18 cellular contexts compared by ENCODE assay signal in genomic region chr7:80450621-80451308, GRCh38.
DNase-seq lines count a peak whose midpoint lies in the region; ATAC-seq and TF ChIP-seq lines count a peak whose summit lies in the region.
"Had no signal": no experiment of that assay in that cellular context is flagged by ENCODE, and none has a peak within 500 bp of the region (broad histone marks: within the 10 kb centered on the region; RNA-seq: fewer than 3 reads in every experiment).

No MANE protein-coding gene starts in this region.

- POLR2A ChIA-PET in naive thymus-derived CD4-positive, alpha-beta T cell (lab: Charles Lee): no interaction called here
- POLR2A ChIA-PET in CD4-positive, alpha-beta T cell (lab: Charles Lee): no interaction called here

- H3K4me1 Mint-ChIP-seq in naive thymus-derived CD4-positive, alpha-beta T cell: no peaks in the 10 kb centered on the region
- H3K4me1 Mint-ChIP-seq in CD4-positive, alpha-beta T cell (ENCODE audit: low read depth): no peaks in the 10 kb centered on the region
- H3K4me1 Mint-ChIP-seq in neural progenitor cell: no peaks in the 10 kb centered on the region

- peak; percentile 15 for DNase-seq in GM03348 (ENCODE audit: low spot score)
- DNase-seq in NOMO-1 treated with DMSO at 0.1 percent for 48 hours (lab: John Stamatoyannopoulos, UW; ENCODE audit: unreplicated experiment): peak; percentile 86
- peak; percentile 78 for DNase-seq in choroid plexus epithelial cell (ENCODE audit: low read depth)
- DNase-seq in naive thymus-derived CD4-positive, alpha-beta T cell: no peak
- no peak for DNase-seq in GM13976 (ENCODE audit: low spot score)
- DNase-seq in CD4-positive, alpha-beta T cell: no peak
- no peak for DNase-seq in neural progenitor cell (ENCODE audit: low spot score)
- DNase-seq: CD8-positive, alpha-beta T cell; central memory CD4-positive, alpha-beta T cell; NCI-H1105 treated with DMSO at 0.1 percent for 48 hours; NCI-H524 treated with DMSO at 0.1 percent for 48 hours; SHP77 treated with DMSO at 0.1 percent for 48 hours had no signal

- H3K27ac Mint-ChIP-seq in naive thymus-derived CD4-positive, alpha-beta T cell: no peak overlapping the region
- H3K27ac Mint-ChIP-seq in CD4-positive, alpha-beta T cell: no peak overlapping the region
- no peak overlapping the region for H3K27ac Mint-ChIP-seq in neural progenitor cell
- H3K27ac Mint-ChIP-seq: activated T-helper 2 cell treated with anti-CD3 and anti-CD28 coated beads, Interferon-gamma antibody, Interleukin-2, Interleukin-4, amounts not matched to agents 10 μg/mL and 5 μg/mL and 100 μg/mL, durations not matched to agents 14 hours and 24 hours and 36 hours; CD8-positive, alpha-beta T cell had no signal

- no peaks in the 10 kb centered on the region for H3K27me3 ChIP-seq in naive thymus-derived CD4-positive, alpha-beta T cell (ENCODE audit: control insufficient read depth in 2 of 2, insufficient read depth in 2 of 2, low read length in 2 of 2)
- no peaks in the 10 kb centered on the region for H3K27me3 ChIP-seq in CD4-positive, alpha-beta T cell (ENCODE audit: control insufficient read depth, insufficient read depth, low read length)
- H3K27me3 ChIP-seq in neural progenitor cell: no peaks in the 10 kb centered on the region

- H3K79me2 ChIP-seq in neural progenitor cell (ENCODE audit: low read depth): no peaks in the 10 kb centered on the region

- H3K4me3 ChIP-seq in choroid plexus epithelial cell (ENCODE audit: low read depth, low read length) (no peak overlapping the region), neural progenitor cell (no peak overlapping the region)
- no peak overlapping the region for H3K4me3 ChIP-seq in naive thymus-derived CD4-positive, alpha-beta T cell (ENCODE audit: low read length)

- H3K4me1 ChIP-seq in naive thymus-derived CD4-positive, alpha-beta T cell (ENCODE audit: control insufficient read depth in 2 of 2, insufficient read depth in 2 of 2, low read length in 2 of 2): no peaks in the 10 kb centered on the region
- H3K4me1 ChIP-seq in neural progenitor cell: no peaks in the 10 kb centered on the region

- H3K9ac ChIP-seq in neural progenitor cell: no peak overlapping the region

- H3K27me3 Mint-ChIP-seq in naive thymus-derived CD4-positive, alpha-beta T cell: no peaks in the 10 kb centered on the region
- no peaks in the 10 kb centered on the region for H3K27me3 Mint-ChIP-seq in CD4-positive, alpha-beta T cell
- no peaks in the 10 kb centered on the region for H3K27me3 Mint-ChIP-seq in neural progenitor cell (ENCODE audit: insufficient read depth, low read depth)

- peak; percentile 48 for ATAC-seq in naive thymus-derived CD4-positive, alpha-beta T cell
- ATAC-seq in CD4-positive, alpha-beta T cell (ENCODE audit: poor library complexity): no peak
- no peak for ATAC-seq in GM18520 (IDR thresholded peaks at IDR 0.05; ENCODE audit: unreplicated experiment)
- ATAC-seq: activated CD4-positive, CD25-positive, alpha-beta regulatory T cell treated with anti-CD3 and anti-CD28 coated beads, Interleukin-2, amount 50 U/mL, for 24 hours; CD8-positive, alpha-beta T cell; sciatic nerve had no signal

- in situ Hi-C loops in GM13976 (cut with MboI; ENCODE audit: low sequenced_read_pairs, unreplicated experiment): no loop called here

- no peak overlapping the region for H2AFZ ChIP-seq in neural progenitor cell (replicated peaks)

- no peak overlapping the region for H3K4me3 Mint-ChIP-seq in naive thymus-derived CD4-positive, alpha-beta T cell
- no peak overlapping the region for H3K4me3 Mint-ChIP-seq in CD4-positive, alpha-beta T cell
- H3K4me3 Mint-ChIP-seq in neural progenitor cell: no peak overlapping the region
- H3K4me3 Mint-ChIP-seq: CD8-positive, alpha-beta T cell had no signal

- H3K9me3 Mint-ChIP-seq in naive thymus-derived CD4-positive, alpha-beta T cell: peaks cover 0 to 4% (median 0%) of the 10 kb centered on the region in 11 donors
- H3K9me3 Mint-ChIP-seq in CD4-positive, alpha-beta T cell: no peaks in the 10 kb centered on the region
- no peaks in the 10 kb centered on the region for H3K9me3 Mint-ChIP-seq in neural progenitor cell
- H3K9me3 Mint-ChIP-seq: activated T-helper 2 cell treated with anti-CD3 and anti-CD28 coated beads, Interferon-gamma antibody, Interleukin-2, Interleukin-4, amounts not matched to agents 10 μg/mL and 5 μg/mL and 100 μg/mL, durations not matched to agents 14 hours and 24 hours and 36 hours; CD8-positive, alpha-beta T cell had no signal

- CTCF ChIA-PET in naive thymus-derived CD4-positive, alpha-beta T cell (lab: Charles Lee): no interaction called here
- CTCF ChIA-PET in CD4-positive, alpha-beta T cell (lab: Charles Lee): no interaction called here

- H3K27ac ChIP-seq in naive thymus-derived CD4-positive, alpha-beta T cell (ENCODE audit: low read depth, low read length): no peak overlapping the region
- H3K27ac ChIP-seq in CD4-positive, alpha-beta T cell (ENCODE audit: low read depth, low read length): no peak overlapping the region
- H3K27ac ChIP-seq in neural progenitor cell: no peak overlapping the region
- H3K27ac ChIP-seq: epithelial cell of prostate, HL-60 had no signal

- no peak overlapping the region for H3K4me2 ChIP-seq in neural progenitor cell

- no peaks in the 10 kb centered on the region for H3K9me3 ChIP-seq in naive thymus-derived CD4-positive, alpha-beta T cell (ENCODE audit: control insufficient read depth in 2 of 3, low read length in 3 of 3)
- H3K9me3 ChIP-seq in CD4-positive, alpha-beta T cell (ENCODE audit: control insufficient read depth, low read length): no peaks in the 10 kb centered on the region
- H3K9me3 ChIP-seq in neural progenitor cell (ENCODE audit: low read depth): no peaks in the 10 kb centered on the region

- no peak for TF ChIP-seq CTCF in choroid plexus epithelial cell (conservative IDR thresholded peaks at IDR 0.05; ENCODE audit: low read depth, low read length)
- TF ChIP-seq CTCF in GM13976 (IDR thresholded peaks at IDR 0.05; ENCODE audit: borderline replicate concordance, control extremely low read depth, extremely low read depth, insufficient read depth, missing control alignments): no peak
- no peak for TF ChIP-seq CTCF in CD4-positive, alpha-beta T cell (IDR thresholded peaks at IDR 0.05)
- TF ChIP-seq CTCF in neural progenitor cell (IDR thresholded peaks at IDR 0.05): no peak

- intact Hi-C loops in naive thymus-derived CD4-positive, alpha-beta T cell (cut with micrococcal nuclease): loop anchor here in 1 of 2 donors (10.0 kb wide), 1 partner anchor 1156 kb away; no protein-coding TSS in a partner anchor
- intact Hi-C loops in CD4-positive, alpha-beta T cell (cut with DNase I, micrococcal nuclease): loop anchor here in 1 of 2 experiments (5.0 to 10.0 kb wide), 2 partner anchors 356 to 393 kb away; no protein-coding TSS in a partner anchor

- H3F3A ChIP-seq in neural progenitor cell (ENCODE audit: low read depth): no peaks in the 10 kb centered on the region

- no peaks in the 10 kb centered on the region for H3K36me3 Mint-ChIP-seq in naive thymus-derived CD4-positive, alpha-beta T cell
- H3K36me3 Mint-ChIP-seq in CD4-positive, alpha-beta T cell (ENCODE audit: low read depth): no peaks in the 10 kb centered on the region
- H3K36me3 Mint-ChIP-seq in neural progenitor cell: no peaks in the 10 kb centered on the region
- H3K36me3 Mint-ChIP-seq: CD8-positive, alpha-beta T cell had no signal

- H4K20me1 ChIP-seq in neural progenitor cell (ENCODE audit: low read depth): no peaks in the 10 kb centered on the region

- H3K36me3 ChIP-seq in naive thymus-derived CD4-positive, alpha-beta T cell (ENCODE audit: control insufficient read depth in 2 of 3, insufficient read depth in 3 of 3, low read length in 3 of 3): no peaks in the 10 kb centered on the region
- H3K36me3 ChIP-seq in neural progenitor cell: no peaks in the 10 kb centered on the region

Comparison
In these comparisons a context has a peak if more than half of its experiments do, and no peak if none do; other contexts are left out.
1. DNase-seq: peak in GM03348 (single experiment), NOMO-1 treated with DMSO at 0.1 percent for 48 hours (single experiment) and choroid plexus epithelial cell (single experiment); none in naive thymus-derived CD4-positive, alpha-beta T cell (0 of 9), GM13976 (single experiment), CD4-positive, alpha-beta T cell (0 of 10) and neural progenitor cell (single experiment).